10 cellular contexts compared by ENCODE assay signal in genomic region chr16:27240948-27241531, GRCh38. TPM values are rescaled to one million over a fixed set of nuclear protein-coding genes. Genes with fewer than 3 reads are reported as not detected.
DNase-seq lines count a peak whose midpoint lies in the region; ATAC-seq and TF ChIP-seq lines count a peak whose summit lies in the region.
"Had no signal": no experiment of that assay in that cellular context is flagged by ENCODE, and none has a peak within 500 bp of the region (broad histone marks: within the 10 kb centered on the region; RNA-seq: fewer than 3 reads in every experiment).

No MANE protein-coding gene starts in this region.

- no peak for TF ChIP-seq CTCF in choroid plexus epithelial cell (conservative IDR thresholded peaks at IDR 0.05; ENCODE audit: low read depth, low read length)

- H3K27ac ChIP-seq in muscle layer of duodenum (ENCODE audit: low read length) = peak overlapping the region; percentile 29

- no peak overlapping the region for H3K4me3 ChIP-seq in choroid plexus epithelial cell (ENCODE audit: low read depth, low read length)
- no peak overlapping the region for H3K4me3 ChIP-seq in muscle layer of duodenum (ENCODE audit: low read depth in 1 of 2, low read length in 2 of 2)

- ATAC-seq in GM18502 (IDR thresholded peaks at IDR 0.05; ENCODE audit: poor library complexity, unreplicated experiment) (no peak), GM21526 (IDR thresholded peaks at IDR 0.05; ENCODE audit: low FRiP score, unreplicated experiment) (no peak)
- ATAC-seq: activated naive CD4-positive, alpha-beta T cell treated with anti-CD3 and anti-CD28 coated beads, Interleukin-2, amount 50 U/mL, for 72 hours had no signal

- DNase-seq in A172 (ENCODE audit: low spot score) (peak; percentile 61), GM04503 (ENCODE audit: low read depth) (peak; percentile 81), choroid plexus epithelial cell (ENCODE audit: low read depth) (peak; percentile 83), COLO829 (ENCODE audit: low spot score) (no peak), nucleus accumbens (lab: John Stamatoyannopoulos, UW) (no peak)
- DNase-seq: NCI-H1417 had no signal

- H3K27me3 ChIP-seq in muscle layer of duodenum (ENCODE audit: low read depth, low read length) = no peaks in the 10 kb centered on the region

- no peaks in the 10 kb centered on the region for H3K36me3 ChIP-seq in muscle layer of duodenum (ENCODE audit: control insufficient read depth in 1 of 2, insufficient read depth in 2 of 2, low read length in 2 of 2)

- no peaks in the 10 kb centered on the region for H3K9me3 ChIP-seq in muscle layer of duodenum (ENCODE audit: control insufficient read depth in 1 of 2, low read length in 2 of 2)

- peaks cover 5 to 35% of the 10 kb centered on the region in 2 donors for H3K4me1 ChIP-seq in muscle layer of duodenum (ENCODE audit: control insufficient read depth in 1 of 2, insufficient read depth in 2 of 2, low read length in 2 of 2)

RNA-seq across cellular contexts. Expression of gene NSMCE1, which starts 27.5 kb away (rescaled TPM):
- 96.6 and 104 TPM in 2 replicates for total RNA-seq in A172 (2014; rRNA removed; shearing (Covaris generic))

RNA-seq across cellular contexts. Expression of gene KDM8, which starts 37.7 kb away (rescaled TPM):
- 2.7 and 6.0 TPM in 2 replicates for total RNA-seq in A172 (2014; rRNA removed; shearing (Covaris generic))

Comparison
In these comparisons a context has a peak if more than half of its experiments do, and no peak if none do; other contexts are left out.
1. DNase-seq: peak in A172 (single experiment), GM04503 (single experiment) and choroid plexus epithelial cell (single experiment); none in COLO829 (single experiment) and nucleus accumbens (0 of 56).